Comparison of ENCODE assay signal across 8 cellular contexts in genomic region chr14:55245657-55246268, GRCh38. TPM values are rescaled to one million over a fixed set of nuclear protein-coding genes. Genes with fewer than 3 reads are reported as not detected.
A peak's percentile ranks its signal among the peaks of the same experiment; 100 is the strongest.
DNase-seq lines count a peak whose midpoint lies in the region; ATAC-seq and TF ChIP-seq lines count a peak whose summit lies in the region.

No MANE protein-coding gene starts in this region.

- H3K9me3 ChIP-seq in MM.1S (replicated peaks; ENCODE audit: insufficient read depth, low read length): no peaks in the 10 kb centered on the region
- no peaks in the 10 kb centered on the region for H3K9me3 ChIP-seq in naive thymus-derived CD4-positive, alpha-beta T cell (ENCODE audit: control insufficient read depth in 2 of 3, low read length in 3 of 3)

- H3K4me3 ChIP-seq in MM.1S (ENCODE audit: low read length): no peak overlapping the region
- no peak overlapping the region for H3K4me3 ChIP-seq in cardiac fibroblast (replicated peaks in 1 of 2; ENCODE audit: low read depth in 2 of 2, low read length in 2 of 2)
- H3K4me3 ChIP-seq in naive thymus-derived CD4-positive, alpha-beta T cell (ENCODE audit: low read length): no peak overlapping the region

- intact Hi-C loops in naive thymus-derived CD4-positive, alpha-beta T cell (cut with micrococcal nuclease): loop anchor here (1.0 kb wide), 4 partner anchors 26 to 185 kb away; partner anchors contain the start of gene FBXO34 (in 1 of the 2)

- ATAC-seq in naive thymus-derived CD4-positive, alpha-beta T cell: peak; percentile 75
- ATAC-seq in GM21619 (IDR thresholded peaks at IDR 0.05; ENCODE audit: unreplicated experiment): no peak
- ATAC-seq in GM21423 (IDR thresholded peaks at IDR 0.05; ENCODE audit: unreplicated experiment): no peak

- no peak overlapping the region for H3K27ac Mint-ChIP-seq in activated naive CD4-positive, alpha-beta T cell treated with anti-CD3 and anti-CD28 coated beads, Interleukin-2, amount 10 ng/mL, durations not matched to agents 7 days and 5 days
- no peak overlapping the region for H3K27ac Mint-ChIP-seq in naive thymus-derived CD4-positive, alpha-beta T cell

- CTCF ChIA-PET in activated naive CD4-positive, alpha-beta T cell treated with anti-CD3 and anti-CD28 coated beads, Interleukin-2, amount 10 ng/mL, durations not matched to agents 7 days and 5 days (lab: Charles Lee): interaction anchor here (0.6 to 5.4 kb wide), 9 partner anchors 15 to 181 kb away, joined by 3 to 43 read pairs (median 3); no protein-coding TSS in a partner anchor
- CTCF ChIA-PET in naive thymus-derived CD4-positive, alpha-beta T cell (lab: Charles Lee): interaction anchor here (0.7 to 3.2 kb wide), 8 partner anchors 17 to 1229 kb away, joined by 3 to 25 read pairs (median 4); partner anchors contain the start of gene FBXO34

- H3K9ac ChIP-seq in MM.1S (ENCODE audit: low read length): no peak overlapping the region

- TF ChIP-seq CTCF in MM.1S (IDR thresholded peaks at IDR 0.05; ENCODE audit: low read length) (peak; percentile 64), cardiac fibroblast (IDR thresholded peaks at IDR 0.05; ENCODE audit: low read depth, low read length) (peak; percentile 79)

- H3K4me2 ChIP-seq in MM.1S (ENCODE audit: low read depth, low read length): no peak overlapping the region

- H3K9me3 Mint-ChIP-seq in activated naive CD4-positive, alpha-beta T cell treated with anti-CD3 and anti-CD28 coated beads, Interleukin-2, amount 10 ng/mL, durations not matched to agents 7 days and 5 days: no peaks in the 10 kb centered on the region
- no peaks in the 10 kb centered on the region for H3K9me3 Mint-ChIP-seq in naive thymus-derived CD4-positive, alpha-beta T cell

- H3K36me3 Mint-ChIP-seq in activated naive CD4-positive, alpha-beta T cell treated with anti-CD3 and anti-CD28 coated beads, Interleukin-2, amount 10 ng/mL, durations not matched to agents 7 days and 5 days: no peaks in the 10 kb centered on the region
- no peaks in the 10 kb centered on the region for H3K36me3 Mint-ChIP-seq in naive thymus-derived CD4-positive, alpha-beta T cell

- no peaks in the 10 kb centered on the region for H3K9me2 ChIP-seq in MM.1S (replicated peaks; ENCODE audit: insufficient read depth, low read length)

- H3K4me1 Mint-ChIP-seq in activated naive CD4-positive, alpha-beta T cell treated with anti-CD3 and anti-CD28 coated beads, Interleukin-2, amount 10 ng/mL, durations not matched to agents 7 days and 5 days: no peaks in the 10 kb centered on the region
- H3K4me1 Mint-ChIP-seq in naive thymus-derived CD4-positive, alpha-beta T cell: no peaks in the 10 kb centered on the region

- no peak overlapping the region for H2AFZ ChIP-seq in MM.1S (ENCODE audit: low read length)

- no peaks in the 10 kb centered on the region for H3K4me1 ChIP-seq in MM.1S (ENCODE audit: low read length)
- H3K4me1 ChIP-seq in naive thymus-derived CD4-positive, alpha-beta T cell (ENCODE audit: control insufficient read depth in 2 of 2, insufficient read depth in 2 of 2, low read length in 2 of 2): no peaks in the 10 kb centered on the region

- H3K27me3 ChIP-seq in MM.1S (replicated peaks; ENCODE audit: insufficient read depth, low read length): no peaks in the 10 kb centered on the region
- no peaks in the 10 kb centered on the region for H3K27me3 ChIP-seq in naive thymus-derived CD4-positive, alpha-beta T cell (ENCODE audit: control insufficient read depth in 2 of 2, insufficient read depth in 2 of 2, low read length in 2 of 2)

- H3K27me3 Mint-ChIP-seq in activated naive CD4-positive, alpha-beta T cell treated with anti-CD3 and anti-CD28 coated beads, Interleukin-2, amount 10 ng/mL, durations not matched to agents 7 days and 5 days: peaks cover 37% of the 10 kb centered on the region
- peaks cover 8 to 45% (median 12%) of the 10 kb centered on the region in 5 donors for H3K27me3 Mint-ChIP-seq in naive thymus-derived CD4-positive, alpha-beta T cell

- H3K27ac ChIP-seq in MM.1S (ENCODE audit: low read length): no peak overlapping the region
- H3K27ac ChIP-seq in naive thymus-derived CD4-positive, alpha-beta T cell (ENCODE audit: low read depth, low read length): no peak overlapping the region

- H3K36me3 ChIP-seq in MM.1S (replicated peaks; ENCODE audit: insufficient read depth, low read length): no peaks in the 10 kb centered on the region
- no peaks in the 10 kb centered on the region for H3K36me3 ChIP-seq in naive thymus-derived CD4-positive, alpha-beta T cell (ENCODE audit: control insufficient read depth in 2 of 3, insufficient read depth in 3 of 3, low read length in 3 of 3)

- no peak overlapping the region for H3K4me3 Mint-ChIP-seq in activated naive CD4-positive, alpha-beta T cell treated with anti-CD3 and anti-CD28 coated beads, Interleukin-2, amount 10 ng/mL, durations not matched to agents 7 days and 5 days
- H3K4me3 Mint-ChIP-seq in naive thymus-derived CD4-positive, alpha-beta T cell: no peak overlapping the region

- no peaks in the 10 kb centered on the region for H3K79me2 ChIP-seq in MM.1S (ENCODE audit: low read length)

- POLR2A ChIA-PET in naive thymus-derived CD4-positive, alpha-beta T cell (lab: Charles Lee): no interaction called here

- DNase-seq in activated naive CD4-positive, alpha-beta T cell treated with anti-CD3 and anti-CD28 coated beads, Interleukin-2, amount 10 ng/mL, durations not matched to agents 7 days and 5 days: peak; percentile 47
- DNase-seq in activated naive CD4-positive, alpha-beta T cell (lab: John Stamatoyannopoulos, UW): no peak
- DNase-seq in MM.1S (peak; percentile 35), cardiac fibroblast (ENCODE audit: low read depth in 2 of 2) (peak; percentile 54 to 55), COLO829 (ENCODE audit: low spot score) (no peak)
- peak in 7 of 9 donors; percentile 15 to 52 (median 34) for DNase-seq in naive thymus-derived CD4-positive, alpha-beta T cell

- no peaks in the 10 kb centered on the region for H3F3A ChIP-seq in MM.1S (ENCODE audit: insufficient read depth, low read length)

- H4K20me1 ChIP-seq in MM.1S (ENCODE audit: insufficient read depth, low read length): no peaks in the 10 kb centered on the region

RNA-seq across cellular contexts. Expression of gene FBXO34, which starts 25.5 kb away (rescaled TPM):
- 10 to 100 TPM; 22.0 to 27.3 (median 25.8) TPM for total RNA-seq in naive thymus-derived CD4-positive, alpha-beta T cell
- 10 to 100 TPM; 25.4 to 42.1 TPM for polyA plus RNA-seq in naive thymus-derived CD4-positive, alpha-beta T cell

RNA-seq across cellular contexts. Expression of gene DLGAP5, which starts 54.4 kb away (rescaled TPM):
- 10 to 100 TPM in 1 of 5 experiments, under 1 TPM in 1, not detected in 3; 0.49 to 46.7 TPM for total RNA-seq in naive thymus-derived CD4-positive, alpha-beta T cell
- polyA plus RNA-seq in naive thymus-derived CD4-positive, alpha-beta T cell: not detected

Comparison
In these comparisons a context has a peak if more than half of its experiments do, and no peak if none do; other contexts are left out.
1. DNase-seq: peak in activated naive CD4-positive, alpha-beta T cell treated with anti-CD3 and anti-CD28 coated beads, Interleukin-2, amount 10 ng/mL, durations not matched to agents 7 days and 5 days (single experiment), MM.1S (single experiment), cardiac fibroblast (2 of 2) and naive thymus-derived CD4-positive, alpha-beta T cell (7 of 9); none in activated naive CD4-positive, alpha-beta T cell (0 of 4) and COLO829 (single experiment).